20 cellular contexts compared by ENCODE assay signal in genomic region chrX:3748052-3748559, GRCh38. TPM values are rescaled to one million over a fixed set of nuclear protein-coding genes. Genes with fewer than 3 reads are reported as not detected.
DNase-seq lines count a peak whose midpoint lies in the region; ATAC-seq, FAIRE-seq and TF ChIP-seq lines count a peak whose summit lies in the region.
"Had no signal": no experiment of that assay in that cellular context is flagged by ENCODE, and none has a peak within 500 bp of the region (broad histone marks: within the 10 kb centered on the region; RNA-seq: fewer than 3 reads in every experiment).

No MANE protein-coding gene starts in this region.

- ATAC-seq in activated CD8-positive, alpha-beta memory T cell treated with anti-CD3 and anti-CD28 coated beads, Interleukin-2, amount 10 ng/mL, durations not matched to agents 7 days and 5 days: no peak
- no peak for ATAC-seq in activated T-helper 17 cell treated with anti-CD3 and anti-CD28 coated beads, Interleukin-2, amount 50 U/mL, for 72 hours (replicated peaks)
- ATAC-seq in HG02571 (IDR thresholded peaks at IDR 0.05; ENCODE audit: unreplicated experiment): no peak
- ATAC-seq in activated CD4-positive, alpha-beta T cell treated with anti-CD3 and anti-CD28 coated beads for 36 hours: no peak
- ATAC-seq: HepG2, PC-3 had no signal

- no peaks in the 10 kb centered on the region for H3K27me3 Mint-ChIP-seq in activated CD8-positive, alpha-beta memory T cell treated with anti-CD3 and anti-CD28 coated beads, Interleukin-2, amount 10 ng/mL, durations not matched to agents 7 days and 5 days
- H3K27me3 Mint-ChIP-seq in activated T-helper 17 cell treated with anti-CD3 and anti-CD28 coated beads, Interleukin-2, amount 50 U/mL, for 72 hours: no peaks in the 10 kb centered on the region
- no peaks in the 10 kb centered on the region for H3K27me3 Mint-ChIP-seq in activated CD4-positive, alpha-beta T cell treated with anti-CD3 and anti-CD28 coated beads for 36 hours

- intact Hi-C loops in activated CD4-positive, alpha-beta T cell treated with anti-CD3 and anti-CD28 coated beads for 36 hours (cut with DNase I, micrococcal nuclease): no loop called here

- peaks cover 21% of the 10 kb centered on the region for H3K36me3 Mint-ChIP-seq in activated CD8-positive, alpha-beta memory T cell treated with anti-CD3 and anti-CD28 coated beads, Interleukin-2, amount 10 ng/mL, durations not matched to agents 7 days and 5 days
- H3K36me3 Mint-ChIP-seq in activated T-helper 17 cell treated with anti-CD3 and anti-CD28 coated beads, Interleukin-2, amount 50 U/mL, for 72 hours (ENCODE audit: low read depth): no peaks in the 10 kb centered on the region
- no peaks in the 10 kb centered on the region for H3K36me3 Mint-ChIP-seq in activated CD4-positive, alpha-beta T cell treated with anti-CD3 and anti-CD28 coated beads for 36 hours (ENCODE audit: low read depth)

- FAIRE-seq in frontal cortex (lab: Jason Lieb, UNC): no peak
- FAIRE-seq: G401.6, HepG2 had no signal

- peaks cover 30% of the 10 kb centered on the region for H3K4me1 Mint-ChIP-seq in activated CD8-positive, alpha-beta memory T cell treated with anti-CD3 and anti-CD28 coated beads, Interleukin-2, amount 10 ng/mL, durations not matched to agents 7 days and 5 days
- H3K4me1 Mint-ChIP-seq in activated T-helper 17 cell treated with anti-CD3 and anti-CD28 coated beads, Interleukin-2, amount 50 U/mL, for 72 hours: peaks cover 15% of the 10 kb centered on the region
- H3K4me1 Mint-ChIP-seq in activated CD4-positive, alpha-beta T cell treated with anti-CD3 and anti-CD28 coated beads for 36 hours: peaks cover 14% of the 10 kb centered on the region

- peak; percentile 24 for TF ChIP-seq POLR2A in erythroblast (IDR thresholded peaks at IDR 0.05; ENCODE audit: low read length)

- peak overlapping the region; percentile 15 for H3K27ac Mint-ChIP-seq in activated CD8-positive, alpha-beta memory T cell treated with anti-CD3 and anti-CD28 coated beads, Interleukin-2, amount 10 ng/mL, durations not matched to agents 7 days and 5 days
- peak overlapping the region; percentile 71 for H3K27ac Mint-ChIP-seq in activated T-helper 17 cell treated with anti-CD3 and anti-CD28 coated beads, Interleukin-2, amount 50 U/mL, for 72 hours
- no peak overlapping the region for H3K27ac Mint-ChIP-seq in activated CD4-positive, alpha-beta T cell treated with anti-CD3 and anti-CD28 coated beads for 36 hours
- H3K27ac Mint-ChIP-seq: B cell had no signal

- POLR2A ChIA-PET in activated CD4-positive, alpha-beta T cell treated with anti-CD3 and anti-CD28 coated beads for 36 hours (lab: Charles Lee): no interaction called here

- no peak overlapping the region for H3K4me3 Mint-ChIP-seq in activated CD8-positive, alpha-beta memory T cell treated with anti-CD3 and anti-CD28 coated beads, Interleukin-2, amount 10 ng/mL, durations not matched to agents 7 days and 5 days
- peak overlapping the region; percentile 37 for H3K4me3 Mint-ChIP-seq in activated T-helper 17 cell treated with anti-CD3 and anti-CD28 coated beads, Interleukin-2, amount 50 U/mL, for 72 hours
- no peak overlapping the region for H3K4me3 Mint-ChIP-seq in activated CD4-positive, alpha-beta T cell treated with anti-CD3 and anti-CD28 coated beads for 36 hours
- H3K4me3 Mint-ChIP-seq: B cell had no signal

- CTCF ChIA-PET in activated CD8-positive, alpha-beta memory T cell treated with anti-CD3 and anti-CD28 coated beads, Interleukin-2, amount 10 ng/mL, durations not matched to agents 7 days and 5 days (lab: Charles Lee): no interaction called here
- CTCF ChIA-PET in activated CD4-positive, alpha-beta T cell treated with anti-CD3 and anti-CD28 coated beads for 36 hours (lab: Charles Lee): no interaction called here

- no peak for DNase-seq in activated CD8-positive, alpha-beta memory T cell treated with anti-CD3 and anti-CD28 coated beads, Interleukin-2, amount 10 ng/mL, durations not matched to agents 7 days and 5 days
- DNase-seq in activated CD8-positive, alpha-beta memory T cell treated with anti-CD3 and anti-CD28 coated beads, Interleukin-2, amount 50 U/mL, for 48 hours: no peak
- DNase-seq in erythroblast (lab: John Stamatoyannopoulos, UW) (no peak), ureter (ENCODE audit: low spot score) (no peak), frontal cortex (ENCODE audit: low spot score in 2 of 2) (no peak)
- no peak for DNase-seq in activated CD4-positive, alpha-beta T cell treated with anti-CD3 and anti-CD28 coated beads for 36 hours
- DNase-seq: Caco-2, GM23248, HCEC 1CT, NCI-H1417 treated with DMSO at 0.1 percent for 48 hours, NCI-H1930, NCI-H226, NCI-H524, PC-3, SIG-M5 had no signal

- no peaks in the 10 kb centered on the region for H3K9me3 Mint-ChIP-seq in activated CD8-positive, alpha-beta memory T cell treated with anti-CD3 and anti-CD28 coated beads, Interleukin-2, amount 10 ng/mL, durations not matched to agents 7 days and 5 days (ENCODE audit: low read depth)
- no peaks in the 10 kb centered on the region for H3K9me3 Mint-ChIP-seq in activated T-helper 17 cell treated with anti-CD3 and anti-CD28 coated beads, Interleukin-2, amount 50 U/mL, for 72 hours
- H3K9me3 Mint-ChIP-seq in activated CD4-positive, alpha-beta T cell treated with anti-CD3 and anti-CD28 coated beads for 36 hours (ENCODE audit: low read depth): no peaks in the 10 kb centered on the region

RNA-seq across cellular contexts. Expression of gene PRKX, which starts 34.7 kb away (rescaled TPM):
- 10 to 100 TPM; 76.6 to 83.6 TPM for total RNA-seq in activated CD8-positive, alpha-beta memory T cell treated with anti-CD3 and anti-CD28 coated beads, Interleukin-2, amount 10 ng/mL, durations not matched to agents 7 days and 5 days
- total RNA-seq in activated T-helper 17 cell treated with anti-CD3 and anti-CD28 coated beads, Interleukin-2, amount 50 U/mL, for 72 hours: 10 to 100 TPM; 64.8 to 69.8 TPM
- total RNA-seq in ureter: 15.2 TPM
- total RNA-seq in frontal cortex: 14.3 TPM
- 10 to 100 TPM; 35.0 to 36.3 TPM for total RNA-seq in activated CD4-positive, alpha-beta T cell treated with anti-CD3 and anti-CD28 coated beads for 36 hours
